1 cellular context compared by ENCODE assay signal in the genomic region with DNA sequence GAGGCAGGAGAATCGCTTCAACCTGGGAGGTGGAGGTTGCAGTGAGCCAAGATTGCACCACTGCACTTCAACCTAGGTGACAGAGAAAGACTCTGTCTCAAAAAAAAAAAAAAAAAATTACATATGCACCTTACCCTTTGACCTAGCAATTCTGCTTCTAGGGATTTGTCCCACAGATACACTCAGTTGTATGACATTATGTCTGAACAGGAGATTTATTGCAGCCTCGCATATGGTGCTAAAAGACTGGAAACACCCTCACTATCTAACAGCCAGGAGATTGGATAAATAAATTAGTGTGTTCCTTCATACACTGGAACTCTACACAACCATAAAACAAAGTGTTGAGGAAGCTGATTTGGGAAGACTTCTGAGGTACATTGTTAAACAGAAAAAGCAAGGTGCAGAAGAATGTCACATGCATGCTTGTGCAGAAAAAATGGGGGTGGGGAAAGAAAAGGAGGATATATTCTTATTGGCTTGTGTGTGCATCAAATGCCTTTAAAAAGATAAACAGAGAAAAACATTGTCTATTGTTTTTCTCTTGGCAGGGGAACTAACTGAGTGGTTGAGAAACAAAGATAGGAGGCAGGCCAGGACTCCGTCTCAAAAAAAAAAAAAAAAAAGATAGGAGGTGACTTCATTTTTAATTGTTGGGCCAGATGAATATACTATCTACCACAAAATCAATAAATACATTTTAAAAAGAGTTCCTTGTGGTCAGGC.
A peak's percentile ranks its signal among the peaks of the same experiment; 100 is the strongest.
TF ChIP-seq lines count a peak whose summit lies in the region.

No MANE protein-coding gene starts in this region.

TF ChIP-seq in HepG2, 621 proteins besides CTCF, POLR2A, EP300 and RAD21:
- TF ChIP-seq ZNF570 (CRISPR knock-in tag; IDR thresholded peaks at IDR 0.05; ENCODE audit: borderline replicate concordance) (no peak), NR2C2 (CRISPR knock-in tag; IDR thresholded peaks at IDR 0.05; ENCODE audit: borderline replicate concordance) (peak; percentile 45; the same call in 1 of the 2 replicates), SOX13 (IDR thresholded peaks at IDR 0.05) (no peak), SOX13 (CRISPR knock-in tag; conservative IDR thresholded peaks at IDR 0.05 in 1 of 2, IDR thresholded peaks at IDR 0.05 in 1 of 2) (peak in 1 of 2 experiments; percentile 39; a peak in 1 of 4 replicates)
- TF ChIP-seq, protein P1, sequence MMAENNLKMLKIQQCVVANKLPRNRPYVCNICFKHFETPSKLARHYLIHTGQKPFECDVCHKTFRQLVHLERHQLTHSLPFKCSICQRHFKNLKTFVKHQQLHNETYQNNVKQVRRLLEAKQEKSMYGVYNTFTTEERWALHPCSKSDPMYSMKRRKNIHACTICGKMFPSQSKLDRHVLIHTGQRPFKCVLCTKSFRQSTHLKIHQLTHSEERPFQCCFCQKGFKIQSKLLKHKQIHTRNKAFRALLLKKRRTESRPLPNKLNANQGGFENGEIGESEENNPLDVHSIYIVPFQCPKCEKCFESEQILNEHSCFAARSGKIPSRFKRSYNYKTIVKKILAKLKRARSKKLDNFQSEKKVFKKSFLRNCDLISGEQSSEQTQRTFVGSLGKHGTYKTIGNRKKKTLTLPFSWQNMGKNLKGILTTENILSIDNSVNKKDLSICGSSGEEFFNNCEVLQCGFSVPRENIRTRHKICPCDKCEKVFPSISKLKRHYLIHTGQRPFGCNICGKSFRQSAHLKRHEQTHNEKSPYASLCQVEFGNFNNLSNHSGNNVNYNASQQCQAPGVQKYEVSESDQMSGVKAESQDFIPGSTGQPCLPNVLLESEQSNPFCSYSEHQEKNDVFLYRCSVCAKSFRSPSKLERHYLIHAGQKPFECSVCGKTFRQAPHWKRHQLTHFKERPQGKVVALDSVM (CRISPR knock-in tag; IDR thresholded peaks at IDR 0.05) = peak; percentile 79
- TF ChIP-seq, protein P2, sequence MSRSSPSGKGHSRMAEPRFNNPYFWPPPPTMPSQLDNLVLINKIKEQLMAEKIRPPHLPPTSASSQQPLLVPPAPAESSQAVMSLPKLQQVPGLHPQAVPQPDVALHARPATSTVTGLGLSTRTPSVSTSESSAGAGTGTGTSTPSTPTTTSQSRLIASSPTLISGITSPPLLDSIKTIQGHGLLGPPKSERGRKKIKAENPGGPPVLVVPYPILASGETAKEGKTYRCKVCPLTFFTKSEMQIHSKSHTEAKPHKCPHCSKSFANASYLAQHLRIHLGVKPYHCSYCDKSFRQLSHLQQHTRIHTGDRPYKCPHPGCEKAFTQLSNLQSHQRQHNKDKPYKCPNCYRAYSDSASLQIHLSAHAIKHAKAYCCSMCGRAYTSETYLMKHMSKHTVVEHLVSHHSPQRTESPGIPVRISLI (CRISPR knock-in tag; IDR thresholded peaks at IDR 0.05; ENCODE audit: borderline replicate concordance) = peak; percentile 70; the same call in 1 of the 2 replicates
TF ChIP-seq in HepG2: peak in this region for 4.
